ENCODE assay signal across 29 cellular contexts in genomic region chr13:83450586-83450985, GRCh38.
A peak's percentile ranks its signal among the peaks of the same experiment; 100 is the strongest.
DNase-seq lines count a peak whose midpoint lies in the region; ATAC-seq and TF ChIP-seq lines count a peak whose summit lies in the region.
"Had no signal": no experiment of that assay in that cellular context is flagged by ENCODE, and none has a peak within 500 bp of the region (broad histone marks: within the 10 kb centered on the region; RNA-seq: fewer than 3 reads in every experiment).

No MANE protein-coding gene starts in this region.

- no peaks in the 10 kb centered on the region for H3F3A ChIP-seq in GM23338 (replicated peaks; ENCODE audit: low read depth)

- no peak overlapping the region for H3K9ac ChIP-seq in mesendoderm (ENCODE audit: low read length)

- H3K9me3 Mint-ChIP-seq in GM23338: 0 out of 3 replicates have a peak, but pooled peaks cover 3% of the 10 kb centered on the region
- peaks cover 2 to 3% of the 10 kb centered on the region in 2 donors for H3K9me3 Mint-ChIP-seq in activated T-cell treated with anti-CD3 and anti-CD28 coated beads, Interleukin-2, amount 50 U/mL, for 72 hours
- H3K9me3 Mint-ChIP-seq in activated CD4-positive, alpha-beta memory T cell treated with anti-CD3 and anti-CD28 coated beads, Interleukin-2, amount 10 ng/mL, durations not matched to agents 7 days and 5 days: peaks cover 8% of the 10 kb centered on the region

- no peak overlapping the region for H2BK120ac ChIP-seq in mesendoderm (ENCODE audit: low read depth, low read length)

- H4K20me1 ChIP-seq in GM23338 (replicated peaks; ENCODE audit: insufficient read depth): no peaks in the 10 kb centered on the region

- CTCF ChIA-PET in activated CD4-positive, alpha-beta memory T cell treated with anti-CD3 and anti-CD28 coated beads, Interleukin-2, amount 10 ng/mL, durations not matched to agents 7 days and 5 days (lab: Charles Lee): no interaction called here

- H3K27me3 ChIP-seq in GM23338 (ENCODE audit: insufficient read depth): no peaks in the 10 kb centered on the region
- no peaks in the 10 kb centered on the region for H3K27me3 ChIP-seq in mesendoderm (ENCODE audit: insufficient read depth, low read length, poor library complexity)
- H3K27me3 ChIP-seq: right atrium auricular region, SJSA1, thyroid gland had no signal

- no peak overlapping the region for H2AFZ ChIP-seq in GM23338

- ATAC-seq in GM23338: peak; percentile 57
- no peak for ATAC-seq in HG02884 (IDR thresholded peaks at IDR 0.05; ENCODE audit: unreplicated experiment)
- ATAC-seq in activated T-cell treated with anti-CD3 and anti-CD28 coated beads, Interleukin-2, amount 50 U/mL, for 72 hours (replicated peaks in 1 of 2): no peak
- ATAC-seq: GM12878, left colon, natural killer cell, T-helper 17 cell had no signal

- H3K4ac ChIP-seq in mesendoderm (ENCODE audit: low read depth, low read length): no peak overlapping the region

- WGBS in mesendoderm (ENCODE audit: extremely low coverage, insufficient coverage, low lambda C conversion rate): no CpG with 5 or more reads among the region's 2 CpGs

- no peak overlapping the region for H2BK5ac ChIP-seq in mesendoderm (ENCODE audit: low read length)

- H3K9me2 ChIP-seq in GM23338 (ENCODE audit: insufficient read depth): no peaks in the 10 kb centered on the region

- H3K36me3 ChIP-seq in GM23338 (ENCODE audit: insufficient read depth): no peaks in the 10 kb centered on the region
- no peaks in the 10 kb centered on the region for H3K36me3 ChIP-seq in mesendoderm (ENCODE audit: control insufficient read depth, insufficient read depth, low read length)
- H3K36me3 ChIP-seq: ovary, right atrium auricular region, SJSA1, thyroid gland had no signal

- H3K4me3 Mint-ChIP-seq in GM23338: no peak overlapping the region
- H3K4me3 Mint-ChIP-seq in activated T-cell treated with anti-CD3 and anti-CD28 coated beads, Interleukin-2, amount 50 U/mL, for 72 hours: no peak overlapping the region
- H3K4me3 Mint-ChIP-seq in activated CD4-positive, alpha-beta memory T cell treated with anti-CD3 and anti-CD28 coated beads, Interleukin-2, amount 10 ng/mL, durations not matched to agents 7 days and 5 days: no peak overlapping the region
- H3K4me3 Mint-ChIP-seq: activated naive CD8-positive, alpha-beta T cell treated with anti-CD3 and anti-CD28 coated beads for 36 hours; brain; CD4-positive, alpha-beta memory T cell; natural killer cell; stimulated activated naive CD8-positive, alpha-beta T cell treated with anti-CD3 and anti-CD28 coated beads, Interleukin-15, Interleukin-2, amounts not matched to agents 100 ng/mL and 50 ng/mL, for 24 hours; T-helper 17 cell had no signal

- peaks cover 7% of the 10 kb centered on the region for H3K27me3 Mint-ChIP-seq in GM23338 (ENCODE audit: insufficient read depth, low read depth, poor library complexity)
- no peaks in the 10 kb centered on the region for H3K27me3 Mint-ChIP-seq in activated T-cell treated with anti-CD3 and anti-CD28 coated beads, Interleukin-2, amount 50 U/mL, for 72 hours (ENCODE audit: low read depth)
- H3K27me3 Mint-ChIP-seq in activated CD4-positive, alpha-beta memory T cell treated with anti-CD3 and anti-CD28 coated beads, Interleukin-2, amount 10 ng/mL, durations not matched to agents 7 days and 5 days: no peaks in the 10 kb centered on the region
- H3K27me3 Mint-ChIP-seq: activated naive CD8-positive, alpha-beta T cell treated with anti-CD3 and anti-CD28 coated beads for 36 hours; brain; CD4-positive, alpha-beta memory T cell; stimulated activated naive CD8-positive, alpha-beta T cell treated with anti-CD3 and anti-CD28 coated beads, Interleukin-15, Interleukin-2, amounts not matched to agents 100 ng/mL and 50 ng/mL, for 24 hours; T-helper 17 cell had no signal

- H3K79me2 ChIP-seq in GM23338 (replicated peaks; ENCODE audit: insufficient read depth) (no peaks in the 10 kb centered on the region), mesendoderm (ENCODE audit: control insufficient read depth, insufficient read depth, low read length) (no peaks in the 10 kb centered on the region)

- no peak for TF ChIP-seq CTCF in GM23338 (conservative IDR thresholded peaks at IDR 0.05; ENCODE audit: low read depth in 2 of 2)

- H3K4me2 ChIP-seq in GM23338 (no peak overlapping the region), mesendoderm (ENCODE audit: low read length) (no peak overlapping the region)

- H3K23ac ChIP-seq in mesendoderm (ENCODE audit: low read length): no peak overlapping the region

- H4K8ac ChIP-seq in mesendoderm (ENCODE audit: low read depth, low read length): no peak overlapping the region

- no peak overlapping the region for H3K18ac ChIP-seq in mesendoderm (ENCODE audit: low read length)

- POLR2A ChIA-PET in activated CD4-positive, alpha-beta memory T cell treated with anti-CD3 and anti-CD28 coated beads, Interleukin-2, amount 10 ng/mL, durations not matched to agents 7 days and 5 days (lab: Charles Lee): no interaction called here

- H3K4me3 ChIP-seq in GM23338 (no peak overlapping the region), mesendoderm (ENCODE audit: low read length) (no peak overlapping the region)
- H3K4me3 ChIP-seq: coronary artery, GM12878, ovary, right atrium auricular region, SJSA1, thyroid gland had no signal

- H3K36me3 Mint-ChIP-seq in GM23338 (ENCODE audit: low read depth): no peaks in the 10 kb centered on the region
- H3K36me3 Mint-ChIP-seq in activated T-cell treated with anti-CD3 and anti-CD28 coated beads, Interleukin-2, amount 50 U/mL, for 72 hours (ENCODE audit: insufficient read depth in 2 of 2): no peaks in the 10 kb centered on the region
- H3K36me3 Mint-ChIP-seq in activated CD4-positive, alpha-beta memory T cell treated with anti-CD3 and anti-CD28 coated beads, Interleukin-2, amount 10 ng/mL, durations not matched to agents 7 days and 5 days (ENCODE audit: low read depth): no peaks in the 10 kb centered on the region
- H3K36me3 Mint-ChIP-seq: activated naive CD8-positive, alpha-beta T cell treated with anti-CD3 and anti-CD28 coated beads for 36 hours; brain; CD4-positive, alpha-beta memory T cell; natural killer cell had no signal

- DNase-seq in GM23338 (ENCODE audit: low spot score) (peak; percentile 8), M059J (ENCODE audit: low read depth) (peak; percentile 2), astrocyte of the hippocampus (ENCODE audit: low read depth, low spot score) (peak; percentile 5), mesendoderm (peak; percentile 42), NCI-H345 treated with DMSO at 0.1 percent for 48 hours (lab: John Stamatoyannopoulos, UW; ENCODE audit: unreplicated experiment) (no peak)
- no peak for DNase-seq in activated T-cell treated with anti-CD3 and anti-CD28 coated beads, Interleukin-2, amount 50 U/mL, for 72 hours
- DNase-seq in activated CD4-positive, alpha-beta memory T cell treated with anti-CD3 and anti-CD28 coated beads, Interleukin-2, amount 10 ng/mL, durations not matched to agents 7 days and 5 days: no peak
- DNase-seq: activated CD4-positive, alpha-beta T cell treated with anti-CD3 and anti-CD28 coated beads, Interleukin-2, amount 50 U/mL, for 1 hour; activated naive CD8-positive, alpha-beta T cell treated with anti-CD3 and anti-CD28 coated beads for 36 hours; CD4-positive, alpha-beta memory T cell; left colon; midbrain; natural killer cell; NCI-H146; NCI-H774; ovary; stimulated activated CD4-positive, alpha-beta T cell treated with anti-CD3 and anti-CD28 coated beads, Interleukin-12 subunit alpha, Interleukin-12 subunit beta, amount 100 ng/mL, for 4 hours; stimulated activated CD4-positive, alpha-beta T cell treated with anti-CD3 and anti-CD28 coated beads, Interleukin-4, amount 100 ng/mL, for 4 hours; T-helper 17 cell; thyroid gland had no signal

- no peak overlapping the region for H2AK5ac ChIP-seq in mesendoderm (ENCODE audit: low read length)

- H3K27ac Mint-ChIP-seq in GM23338: peak overlapping the region; percentile 91
- no peak overlapping the region for H3K27ac Mint-ChIP-seq in activated T-cell treated with anti-CD3 and anti-CD28 coated beads, Interleukin-2, amount 50 U/mL, for 72 hours
- H3K27ac Mint-ChIP-seq in activated CD4-positive, alpha-beta memory T cell treated with anti-CD3 and anti-CD28 coated beads, Interleukin-2, amount 10 ng/mL, durations not matched to agents 7 days and 5 days: no peak overlapping the region
- H3K27ac Mint-ChIP-seq: activated naive CD8-positive, alpha-beta T cell treated with anti-CD3 and anti-CD28 coated beads for 36 hours; activated T-helper 2 cell treated with anti-CD3 and anti-CD28 coated beads, Interferon-gamma antibody, Interleukin-2, Interleukin-4, amounts not matched to agents 10 μg/mL and 5 μg/mL and 100 μg/mL, durations not matched to agents 14 hours and 24 hours and 36 hours; CD4-positive, alpha-beta memory T cell; natural killer cell; stimulated activated naive CD8-positive, alpha-beta T cell treated with anti-CD3 and anti-CD28 coated beads, Interleukin-15, Interleukin-2, amounts not matched to agents 100 ng/mL and 50 ng/mL, for 24 hours; T-helper 17 cell had no signal

- no peaks in the 10 kb centered on the region for H3K79me1 ChIP-seq in mesendoderm (ENCODE audit: low read length)

- H3K4me1 ChIP-seq in GM23338 (ENCODE audit: insufficient read depth): no peaks in the 10 kb centered on the region
- H3K4me1 ChIP-seq in mesendoderm (ENCODE audit: control insufficient read depth, low read depth, low read length): no peaks in the 10 kb centered on the region
- H3K4me1 ChIP-seq: right atrium auricular region, SJSA1 had no signal

- H3K4me1 Mint-ChIP-seq in GM23338: peaks cover 10% of the 10 kb centered on the region; the same call in 2 of the 3 replicates
- H3K4me1 Mint-ChIP-seq in activated T-cell treated with anti-CD3 and anti-CD28 coated beads, Interleukin-2, amount 50 U/mL, for 72 hours (ENCODE audit: low read depth): no peaks in the 10 kb centered on the region
- no peaks in the 10 kb centered on the region for H3K4me1 Mint-ChIP-seq in activated CD4-positive, alpha-beta memory T cell treated with anti-CD3 and anti-CD28 coated beads, Interleukin-2, amount 10 ng/mL, durations not matched to agents 7 days and 5 days
- H3K4me1 Mint-ChIP-seq: activated naive CD8-positive, alpha-beta T cell treated with anti-CD3 and anti-CD28 coated beads for 36 hours; CD4-positive, alpha-beta memory T cell; natural killer cell; T-helper 17 cell had no signal

- H2BK15ac ChIP-seq in mesendoderm (replicated peaks; ENCODE audit: low read depth): no peak overlapping the region

- H3K27ac ChIP-seq in GM23338 (ENCODE audit: low read depth) (no peak overlapping the region), mesendoderm (ENCODE audit: low read depth, low read length) (no peak overlapping the region)
- H3K27ac ChIP-seq: coronary artery, ovary, right atrium auricular region, SJSA1, thyroid gland, VCaP had no signal

- no peak overlapping the region for H4K5ac ChIP-seq in mesendoderm (ENCODE audit: low read length)

- no peak overlapping the region for H3K56ac ChIP-seq in mesendoderm (ENCODE audit: low read length)

TF ChIP-seq in GM23338, 12 proteins besides CTCF, POLR2A, EP300 and RAD21 (continues in another document):
- TF ChIP-seq ZNF114 (CRISPR knock-in tag; IDR thresholded peaks at IDR 0.05) (no peak), STAT1 (IDR thresholded peaks at IDR 0.05; ENCODE audit: unreplicated experiment) (no peak), ZNF331 (CRISPR knock-in tag; IDR thresholded peaks at IDR 0.05; ENCODE audit: low read depth) (no peak)

Comparison
In these comparisons a context has a peak if more than half of its experiments do, and no peak if none do; other contexts are left out.
1. DNase-seq: peak in GM23338 (single experiment), M059J (single experiment), astrocyte of the hippocampus (single experiment) and mesendoderm (single experiment); none in NCI-H345 treated with DMSO at 0.1 percent for 48 hours (single experiment), activated T-cell treated with anti-CD3 and anti-CD28 coated beads, Interleukin-2, amount 50 U/mL, for 72 hours (0 of 2) and activated CD4-positive, alpha-beta memory T cell treated with anti-CD3 and anti-CD28 coated beads, Interleukin-2, amount 10 ng/mL, durations not matched to agents 7 days and 5 days (single experiment).